In the genomic region with DNA sequence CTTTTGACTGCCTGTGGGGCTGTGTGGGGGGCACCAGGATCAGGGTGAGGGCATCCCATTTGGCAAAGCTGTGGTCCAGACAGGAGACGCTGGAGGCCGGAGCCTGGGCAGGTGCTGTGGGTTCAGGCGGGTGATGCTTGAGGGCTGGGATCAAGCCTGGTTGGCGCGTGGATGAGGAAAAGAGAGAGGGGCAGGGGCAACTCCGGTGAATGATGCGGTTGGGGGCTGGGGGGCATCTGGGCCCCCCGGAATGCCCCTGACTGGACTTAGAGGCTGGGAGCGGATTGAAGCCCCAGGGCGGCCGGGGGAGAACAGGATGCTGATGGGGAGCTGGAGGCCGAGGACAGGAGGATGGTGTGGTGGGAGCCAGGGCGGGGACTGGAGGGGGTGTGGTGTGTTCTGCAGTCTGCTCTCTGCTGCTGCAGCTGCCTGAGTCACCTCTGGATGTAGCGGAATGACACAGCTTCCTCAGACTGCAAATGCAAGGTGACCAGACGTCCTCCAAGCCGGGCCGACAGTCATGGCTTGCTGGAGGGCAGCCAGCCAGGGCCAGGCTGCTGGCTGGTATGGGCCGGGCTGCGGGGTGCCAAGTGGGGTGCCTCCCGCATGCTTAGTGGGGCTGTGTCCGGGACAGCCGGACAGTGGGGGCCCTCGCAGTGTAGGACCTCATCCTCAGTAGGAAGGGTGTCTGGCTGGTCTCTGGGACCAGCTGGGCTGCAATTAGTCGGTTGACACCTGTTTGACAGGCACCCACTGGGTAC, we compare ENCODE assay signal across 9 cellular contexts. TPM values are rescaled to one million over a fixed set of nuclear protein-coding genes. Genes with fewer than 3 reads are reported as not detected.
DNase-seq lines count a peak whose midpoint lies in the region; ATAC-seq, FAIRE-seq and TF ChIP-seq lines count a peak whose summit lies in the region.
"Had no signal": no experiment of that assay in that cellular context is flagged by ENCODE, and none has a peak within 500 bp of the region (broad histone marks: within the 10 kb centered on the region; RNA-seq: fewer than 3 reads in every experiment).

No MANE protein-coding gene starts in this region.

- H3K27me3 ChIP-seq in MG63 (no peaks in the 10 kb centered on the region), stomach (no peaks in the 10 kb centered on the region)

- TF ChIP-seq CTCF in GM10248 (IDR thresholded peaks at IDR 0.05; ENCODE audit: control extremely low read depth, extremely low read depth, low read depth, missing control alignments) (no peak), kidney (IDR thresholded peaks at IDR 0.05; ENCODE audit: borderline replicate concordance, extremely low read depth, insufficient read depth) (no peak), stomach (IDR thresholded peaks at IDR 0.05) (no peak)

- TF ChIP-seq POLR2A in stomach (IDR thresholded peaks at IDR 0.05): no peak

- CTCF ChIA-PET in GM10248 (lab: Yijun Ruan, JAX): interaction anchor here (1.0 kb wide), 1 partner anchor 29 kb away, joined by 5 read pairs; no protein-coding TSS in a partner anchor

- TF ChIP-seq EP300 in stomach (IDR thresholded peaks at IDR 0.05): no peak

- POLR2A ChIA-PET in GM10248 (lab: Yijun Ruan, JAX): no interaction called here

- intact Hi-C loops in kidney (cut with DNase I) (no loop called here), stomach (cut with DNase I; ENCODE audit: low total_unique reads) (no loop called here)

- H3K9me3 ChIP-seq in MG63 (no peaks in the 10 kb centered on the region), kidney (ENCODE audit: control insufficient read depth in 1 of 2, low read length in 2 of 2) (no peaks in the 10 kb centered on the region), stomach (no peaks in the 10 kb centered on the region)

- H3K4me3 ChIP-seq in MG63 (peak overlapping the region; percentile 67), kidney (ENCODE audit: low read length in 2 of 2) (no peak overlapping the region), stomach (peak overlapping the region; percentile 69 to 81 (median 70))

- H3K4me1 ChIP-seq in kidney (ENCODE audit: control insufficient read depth in 1 of 2, insufficient read depth in 1 of 2, low read depth in 1 of 2, low read length in 2 of 2) (peaks cover 22 to 35% of the 10 kb centered on the region in 2 donors), stomach (peaks cover 63 to 80% (median 68%) of the 10 kb centered on the region in 4 donors)

- ATAC-seq in HG02840 (IDR thresholded peaks at IDR 0.05; ENCODE audit: low FRiP score, unreplicated experiment) (no peak), GM21528 (IDR thresholded peaks at IDR 0.05; ENCODE audit: low FRiP score, unreplicated experiment) (no peak)

- DNase-seq in GM10248 (ENCODE audit: extremely low spot score) (peak; percentile 77), MG63 (peak; percentile 82), kidney (peak; percentile 90), stomach (peak; percentile 67), COR-L47 (lab: John Stamatoyannopoulos, UW) (no peak)

- H3K27ac ChIP-seq in angular gyrus (ENCODE audit: low read depth, low read length) (peak overlapping the region; percentile 90), kidney (ENCODE audit: low read depth in 2 of 2, low read length in 2 of 2) (peak overlapping the region; percentile 98), stomach (peak overlapping the region; percentile 96 to 100 (median 98))

- FAIRE-seq in kidney (lab: Jason Lieb, UNC): no peak

- H3K36me3 ChIP-seq in MG63: peaks cover 26% of the 10 kb centered on the region
- peaks cover 0 to 3% of the 10 kb centered on the region in 2 donors for H3K36me3 ChIP-seq in kidney (ENCODE audit: control insufficient read depth in 1 of 2, insufficient read depth in 2 of 2, low read length in 2 of 2)
- H3K36me3 ChIP-seq in stomach: peaks cover 6 to 17% (median 13%) of the 10 kb centered on the region in 4 donors

- H3K9ac ChIP-seq in kidney (ENCODE audit: low read length in 2 of 2): peak overlapping the region; percentile 74 to 93

- 58 to 81% (median 65%) methylated on average over 14 to 24 of the region's 24 CpGs for WGBS in stomach, 5 donors

RNA-seq across cellular contexts. Expression of a gene that starts 3.2 kb away (rescaled TPM):
- total RNA-seq in MG63 (2014; rRNA removed; shearing (Covaris generic); ENCODE audit: low replicate concordance): 18.7 and 25.3 TPM in 2 replicates
- total RNA-seq in kidney (37.0 TPM), stomach (10 to 100 TPM; 17.4 to 56.0 (median 35.4) TPM)
- polyA plus RNA-seq in kidney (ENCODE audit: insufficient read depth, low read depth, low replicate concordance) (12.9 TPM), stomach (10 to 100 TPM; 15.1 to 44.7 (median 29.5) TPM)

RNA-seq across cellular contexts. Expression of a gene that starts 22.3 kb away (rescaled TPM):
- not detected in 2 replicates for total RNA-seq in MG63 (2014; rRNA removed; shearing (Covaris generic); ENCODE audit: low replicate concordance)
- total RNA-seq in kidney: 11.0 TPM
- 6.8 TPM for polyA plus RNA-seq in kidney (ENCODE audit: insufficient read depth, low read depth, low replicate concordance)
- total RNA-seq in stomach: 10 to 100 TPM; 10.6 to 99.4 (median 22.3) TPM
- 10 to 100 TPM in 1 of 3 donors, 1 to 10 TPM in 2; 3.8 to 36.8 (median 9.1) TPM for polyA plus RNA-seq in stomach
- total RNA-seq: activated CD8-positive, alpha-beta memory T cell treated with anti-CD3 and anti-CD28 coated beads for 36 hours had no signal

RNA-seq across cellular contexts. Expression of a gene that starts 29.6 kb away (rescaled TPM):
- total RNA-seq in MG63 (2014; rRNA removed; shearing (Covaris generic); ENCODE audit: low replicate concordance): 34.2 and 48.6 TPM in 2 replicates
- total RNA-seq in kidney (91.3 TPM), stomach (100 to 1,000 TPM in 1 of 5 donors, 10 to 100 TPM in 4; 24.4 to 724 (median 81.7) TPM)
- polyA plus RNA-seq in kidney (ENCODE audit: insufficient read depth, low read depth, low replicate concordance) (62.8 TPM), stomach (10 to 100 TPM; 34.2 to 65.4 (median 46.9) TPM)

RNA-seq across cellular contexts. Expression of a gene that starts 36.1 kb away (rescaled TPM):
- 37.9 and 95.1 TPM in 2 replicates for total RNA-seq in MG63 (2014; rRNA removed; shearing (Covaris generic); ENCODE audit: low replicate concordance)
- total RNA-seq in kidney (29.7 TPM), stomach (10 to 100 TPM in 3 of 5 donors, 1 to 10 TPM in 1, not detected in 1; 4.9 to 33.3 (median 16.3) TPM)
- polyA plus RNA-seq in kidney (ENCODE audit: insufficient read depth, low read depth, low replicate concordance) (66.6 TPM), stomach (10 to 100 TPM; 66.9 to 71.5 (median 67.7) TPM)

Comparison
In these comparisons a context has a peak if more than half of its experiments do, and no peak if none do; other contexts are left out.
1. H3K4me3 ChIP-seq: peak in MG63 (single experiment) and stomach (4 of 4); none in kidney (0 of 2).
2. RNA of a gene that starts 22.3 kb away (total RNA-seq): 10.6 to 99.4 TPM in stomach and 11.0 TPM in kidney (single experiment); not detected in MG63; every median in the first group is over 10 times any median in the second.
3. Peak in every context shown above with its lines, with median percentiles within 50 percentile points of each other: H3K27ac ChIP-seq.